In genomic region chr1:91697322-91698260, GRCh38 we compare ENCODE assay signal across 8 cellular contexts.
DNase-seq lines count a peak whose midpoint lies in the region; ATAC-seq lines count a peak whose summit lies in the region.

No MANE protein-coding gene starts in this region.

- DNase-seq in activated T-helper 2 cell treated with anti-CD3 and anti-CD28 coated beads, Interferon-gamma antibody, Interleukin-2, Interleukin-4, amounts not matched to agents 10 μg/mL and 5 μg/mL and 100 μg/mL, durations not matched to agents 14 hours and 24 hours and 36 hours (ENCODE audit: low spot score): peak; percentile 73
- peak; percentile 77 for DNase-seq in natural killer cell treated with Interleukin-12 subunit alpha and Interleukin-12 subunit beta and Interleukin-15 and Interleukin-18, amount 100 ng/mL, for 72 hours (ENCODE audit: low spot score)
- DNase-seq in head of caudate nucleus: no peak
- no peak for DNase-seq in NCI-H2081 treated with DMSO at 0.1 percent for 48 hours (lab: John Stamatoyannopoulos, UW)
- no peak for DNase-seq in activated CD4-positive, CD25-positive, alpha-beta regulatory T cell treated with anti-CD3 and anti-CD28 coated beads, Interleukin-2, amount 50 U/mL, for 72 hours
- no peak for DNase-seq in HK-2 (ENCODE audit: unreplicated experiment)

- peak overlapping the region; percentile 89 for H3K27ac Mint-ChIP-seq in activated T-helper 2 cell treated with anti-CD3 and anti-CD28 coated beads, Interferon-gamma antibody, Interleukin-2, Interleukin-4, amounts not matched to agents 10 μg/mL and 5 μg/mL and 100 μg/mL, durations not matched to agents 14 hours and 24 hours and 36 hours
- H3K27ac Mint-ChIP-seq in natural killer cell treated with Interleukin-12 subunit alpha and Interleukin-12 subunit beta and Interleukin-15 and Interleukin-18, amount 100 ng/mL, for 72 hours: peak overlapping the region; percentile 93 to 99

- peak overlapping the region; percentile 61 for H3K4me3 Mint-ChIP-seq in activated T-helper 2 cell treated with anti-CD3 and anti-CD28 coated beads, Interferon-gamma antibody, Interleukin-2, Interleukin-4, amounts not matched to agents 10 μg/mL and 5 μg/mL and 100 μg/mL, durations not matched to agents 14 hours and 24 hours and 36 hours (ENCODE audit: low read depth)
- H3K4me3 Mint-ChIP-seq in natural killer cell treated with Interleukin-12 subunit alpha and Interleukin-12 subunit beta and Interleukin-15 and Interleukin-18, amount 100 ng/mL, for 72 hours: peak overlapping the region; percentile 78

- H3K4me1 Mint-ChIP-seq in activated T-helper 2 cell treated with anti-CD3 and anti-CD28 coated beads, Interferon-gamma antibody, Interleukin-2, Interleukin-4, amounts not matched to agents 10 μg/mL and 5 μg/mL and 100 μg/mL, durations not matched to agents 14 hours and 24 hours and 36 hours (ENCODE audit: low read depth): peaks cover 61% of the 10 kb centered on the region
- H3K4me1 Mint-ChIP-seq in natural killer cell treated with Interleukin-12 subunit alpha and Interleukin-12 subunit beta and Interleukin-15 and Interleukin-18, amount 100 ng/mL, for 72 hours (ENCODE audit: low read depth in 2 of 2): peaks cover 72 to 77% of the 10 kb centered on the region in 2 donors

- H3K27me3 Mint-ChIP-seq in activated T-helper 2 cell treated with anti-CD3 and anti-CD28 coated beads, Interferon-gamma antibody, Interleukin-2, Interleukin-4, amounts not matched to agents 10 μg/mL and 5 μg/mL and 100 μg/mL, durations not matched to agents 14 hours and 24 hours and 36 hours (ENCODE audit: low read depth): no peaks in the 10 kb centered on the region
- no peaks in the 10 kb centered on the region for H3K27me3 Mint-ChIP-seq in natural killer cell treated with Interleukin-12 subunit alpha and Interleukin-12 subunit beta and Interleukin-15 and Interleukin-18, amount 100 ng/mL, for 72 hours

- ATAC-seq in GM19043 (IDR thresholded peaks at IDR 0.05; ENCODE audit: low read depth, unreplicated experiment): peak; percentile 78
- ATAC-seq in HG03108 (IDR thresholded peaks at IDR 0.05; ENCODE audit: unreplicated experiment): peak; percentile 79
- ATAC-seq in natural killer cell treated with Interleukin-12 subunit alpha and Interleukin-12 subunit beta and Interleukin-15 and Interleukin-18, amount 100 ng/mL, for 72 hours: peak; percentile 93

- peaks cover 78% of the 10 kb centered on the region for H3K36me3 Mint-ChIP-seq in activated T-helper 2 cell treated with anti-CD3 and anti-CD28 coated beads, Interferon-gamma antibody, Interleukin-2, Interleukin-4, amounts not matched to agents 10 μg/mL and 5 μg/mL and 100 μg/mL, durations not matched to agents 14 hours and 24 hours and 36 hours (ENCODE audit: low read depth)
- peaks cover 55% of the 10 kb centered on the region for H3K36me3 Mint-ChIP-seq in natural killer cell treated with Interleukin-12 subunit alpha and Interleukin-12 subunit beta and Interleukin-15 and Interleukin-18, amount 100 ng/mL, for 72 hours

- intact Hi-C loops in activated T-helper 2 cell treated with anti-CD3 and anti-CD28 coated beads, Interferon-gamma antibody, Interleukin-2, Interleukin-4, amounts not matched to agents 10 μg/mL and 5 μg/mL and 100 μg/mL, durations not matched to agents 14 hours and 24 hours and 36 hours (cut with micrococcal nuclease): loop anchor here (1.0 to 5.0 kb wide), 7 partner anchors 16 to 176 kb away; no protein-coding TSS in a partner anchor
- intact Hi-C loops in head of caudate nucleus (cut with DNase I): no loop called here

- H3K9me3 Mint-ChIP-seq in activated T-helper 2 cell treated with anti-CD3 and anti-CD28 coated beads, Interferon-gamma antibody, Interleukin-2, Interleukin-4, amounts not matched to agents 10 μg/mL and 5 μg/mL and 100 μg/mL, durations not matched to agents 14 hours and 24 hours and 36 hours: no peaks in the 10 kb centered on the region
- no peaks in the 10 kb centered on the region for H3K9me3 Mint-ChIP-seq in natural killer cell treated with Interleukin-12 subunit alpha and Interleukin-12 subunit beta and Interleukin-15 and Interleukin-18, amount 100 ng/mL, for 72 hours

Comparison
In these comparisons a context has a peak if more than half of its experiments do, and no peak if none do; other contexts are left out.
1. DNase-seq: peak in activated T-helper 2 cell treated with anti-CD3 and anti-CD28 coated beads, Interferon-gamma antibody, Interleukin-2, Interleukin-4, amounts not matched to agents 10 μg/mL and 5 μg/mL and 100 μg/mL, durations not matched to agents 14 hours and 24 hours and 36 hours (single experiment) and natural killer cell treated with Interleukin-12 subunit alpha and Interleukin-12 subunit beta and Interleukin-15 and Interleukin-18, amount 100 ng/mL, for 72 hours (single experiment); none in head of caudate nucleus (0 of 42), NCI-H2081 treated with DMSO at 0.1 percent for 48 hours (single experiment), activated CD4-positive, CD25-positive, alpha-beta regulatory T cell treated with anti-CD3 and anti-CD28 coated beads, Interleukin-2, amount 50 U/mL, for 72 hours (single experiment) and HK-2 (single experiment).
2. Peak in every context shown above with its lines, with median percentiles within 50 percentile points of each other: ATAC-seq.